Comparison of ENCODE assay signal across 10 cellular contexts in genomic region chr4:112510468-112511293, GRCh38. TPM values are rescaled to one million over a fixed set of nuclear protein-coding genes. Genes with fewer than 3 reads are reported as not detected.
DNase-seq lines count a peak whose midpoint lies in the region; TF ChIP-seq lines count a peak whose summit lies in the region.
"Had no signal": no experiment of that assay in that cellular context is flagged by ENCODE, and none has a peak within 500 bp of the region (broad histone marks: within the 10 kb centered on the region; RNA-seq: fewer than 3 reads in every experiment).

No MANE protein-coding gene starts in this region.

- WGBS in lower leg skin, 2 donors, result 6 to 10% methylated on average over 30 to 33 of the region's 40 CpGs

- TF ChIP-seq POLR2A in lower leg skin (IDR thresholded peaks at IDR 0.05), result no peak

- intact Hi-C loops in lower leg skin (cut with DNase I; ENCODE audit: low total_unique reads), result no loop called here

- H3K4me3 ChIP-seq in NT2/D1 (ENCODE audit: insufficient read length, low read depth), result no peak overlapping the region
- H3K4me3 ChIP-seq in fibroblast of the aortic adventitia (ENCODE audit: low read depth, low read length), result peak overlapping the region; percentile 39
- peak overlapping the region; percentile 19 for H3K4me3 ChIP-seq in skeletal muscle cell (ENCODE audit: low read depth, low read length)
- no peak overlapping the region for H3K4me3 ChIP-seq in lower leg skin (ENCODE audit: low read depth, poor library complexity, severe bottlenecking)

- H3K36me3 ChIP-seq in NT2/D1 (ENCODE audit: insufficient read depth, insufficient read length, low read length), result no peaks in the 10 kb centered on the region

- DNase-seq in NCI-H2227 (lab: John Stamatoyannopoulos, UW; ENCODE audit: unreplicated experiment) (peak; percentile 2), NCI-H2227 treated with DMSO at 0.1 percent for 48 hours (lab: John Stamatoyannopoulos, UW) (no peak), NT2/D1 (ENCODE audit: low read depth, low spot score) (no peak), fibroblast of the aortic adventitia (ENCODE audit: low read depth) (no peak), skeletal muscle cell (ENCODE audit: low read depth) (no peak), middle frontal gyrus (ENCODE audit: extremely low spot score, low spot score) (no peak), lower leg skin (ENCODE audit: low spot score in 2 of 2) (no peak), medulla oblongata (ENCODE audit: extremely low spot score) (no peak)
- DNase-seq: NCI-H1694 treated with DMSO at 0.1 percent for 48 hours had no signal

- no peaks in the 10 kb centered on the region for H3K9me3 ChIP-seq in NT2/D1 (ENCODE audit: insufficient read depth, low read length)

- H3K4me1 ChIP-seq in NT2/D1 (ENCODE audit: insufficient read depth, insufficient read length), result peaks cover 4% of the 10 kb centered on the region

- TF ChIP-seq CTCF in fibroblast of the aortic adventitia (IDR thresholded peaks at IDR 0.05; ENCODE audit: insufficient read depth, low read length), result no peak
- no peak for TF ChIP-seq CTCF in lower leg skin (IDR thresholded peaks at IDR 0.05)

- H3K27me3 ChIP-seq in NT2/D1 (ENCODE audit: insufficient read depth, insufficient read length), result peaks cover 100% of the 10 kb centered on the region

- peak overlapping the region; percentile 50 for H3K9ac ChIP-seq in NT2/D1 (ENCODE audit: insufficient read length, low read depth)

RNA-seq across cellular contexts. Expression of gene NEUROG2, which starts 5.3 kb away (rescaled TPM):
- total RNA-seq in fibroblast of the aortic adventitia (ENCODE audit: low replicate concordance), result not detected in 2 replicates
- not detected for total RNA-seq in lower leg skin
- total RNA-seq: dermis microvascular lymphatic vessel endothelial cell had no signal

Comparison
In these comparisons a context has a peak if more than half of its experiments do, and no peak if none do; other contexts are left out.
1. H3K4me3 ChIP-seq: peak in fibroblast of the aortic adventitia (single experiment) and skeletal muscle cell (single experiment); none in NT2/D1 (single experiment) and lower leg skin (single experiment).